Comparison of ENCODE assay signal across 1 cellular context in the genomic region with DNA sequence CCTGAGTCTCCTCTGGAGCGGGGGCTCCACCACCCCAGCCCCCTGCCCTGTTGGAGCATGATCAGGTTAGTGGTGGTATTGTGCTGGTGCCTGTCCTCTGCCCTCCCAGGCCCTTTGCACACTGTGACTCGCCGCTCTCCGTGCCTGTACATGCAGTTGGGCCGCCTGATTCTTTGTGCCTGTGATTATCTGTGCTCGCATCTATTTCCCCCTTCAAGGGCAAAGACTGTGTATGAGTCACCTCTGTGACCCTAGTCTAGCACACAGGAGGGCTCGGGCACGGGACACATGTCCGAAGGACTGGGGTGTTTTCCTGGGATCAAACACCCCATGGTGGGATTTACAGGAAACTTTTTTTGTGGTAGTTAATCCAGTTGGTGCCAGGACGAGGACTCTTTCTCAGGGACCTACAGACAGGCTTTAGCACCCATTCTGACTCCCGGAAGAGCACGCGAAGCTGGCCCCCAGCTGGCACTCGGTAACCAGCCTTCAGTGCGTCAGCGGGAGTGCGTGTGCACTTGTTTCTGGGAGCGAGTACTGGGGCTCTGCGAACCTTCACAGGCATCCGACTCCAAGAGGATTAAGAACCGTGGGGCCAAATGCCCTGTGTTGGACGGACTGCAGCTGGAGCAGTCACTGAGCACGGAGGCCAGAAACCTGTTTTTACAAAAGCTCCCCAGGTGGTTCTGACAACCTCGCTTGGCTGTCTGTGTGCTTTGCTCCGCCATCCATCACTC.
TF ChIP-seq lines count a peak whose summit lies in the region.

No MANE protein-coding gene starts in this region.

TF ChIP-seq in HepG2, 621 proteins besides CTCF, POLR2A, EP300 and RAD21 (continued from another document):
- TF ChIP-seq, protein P1, sequence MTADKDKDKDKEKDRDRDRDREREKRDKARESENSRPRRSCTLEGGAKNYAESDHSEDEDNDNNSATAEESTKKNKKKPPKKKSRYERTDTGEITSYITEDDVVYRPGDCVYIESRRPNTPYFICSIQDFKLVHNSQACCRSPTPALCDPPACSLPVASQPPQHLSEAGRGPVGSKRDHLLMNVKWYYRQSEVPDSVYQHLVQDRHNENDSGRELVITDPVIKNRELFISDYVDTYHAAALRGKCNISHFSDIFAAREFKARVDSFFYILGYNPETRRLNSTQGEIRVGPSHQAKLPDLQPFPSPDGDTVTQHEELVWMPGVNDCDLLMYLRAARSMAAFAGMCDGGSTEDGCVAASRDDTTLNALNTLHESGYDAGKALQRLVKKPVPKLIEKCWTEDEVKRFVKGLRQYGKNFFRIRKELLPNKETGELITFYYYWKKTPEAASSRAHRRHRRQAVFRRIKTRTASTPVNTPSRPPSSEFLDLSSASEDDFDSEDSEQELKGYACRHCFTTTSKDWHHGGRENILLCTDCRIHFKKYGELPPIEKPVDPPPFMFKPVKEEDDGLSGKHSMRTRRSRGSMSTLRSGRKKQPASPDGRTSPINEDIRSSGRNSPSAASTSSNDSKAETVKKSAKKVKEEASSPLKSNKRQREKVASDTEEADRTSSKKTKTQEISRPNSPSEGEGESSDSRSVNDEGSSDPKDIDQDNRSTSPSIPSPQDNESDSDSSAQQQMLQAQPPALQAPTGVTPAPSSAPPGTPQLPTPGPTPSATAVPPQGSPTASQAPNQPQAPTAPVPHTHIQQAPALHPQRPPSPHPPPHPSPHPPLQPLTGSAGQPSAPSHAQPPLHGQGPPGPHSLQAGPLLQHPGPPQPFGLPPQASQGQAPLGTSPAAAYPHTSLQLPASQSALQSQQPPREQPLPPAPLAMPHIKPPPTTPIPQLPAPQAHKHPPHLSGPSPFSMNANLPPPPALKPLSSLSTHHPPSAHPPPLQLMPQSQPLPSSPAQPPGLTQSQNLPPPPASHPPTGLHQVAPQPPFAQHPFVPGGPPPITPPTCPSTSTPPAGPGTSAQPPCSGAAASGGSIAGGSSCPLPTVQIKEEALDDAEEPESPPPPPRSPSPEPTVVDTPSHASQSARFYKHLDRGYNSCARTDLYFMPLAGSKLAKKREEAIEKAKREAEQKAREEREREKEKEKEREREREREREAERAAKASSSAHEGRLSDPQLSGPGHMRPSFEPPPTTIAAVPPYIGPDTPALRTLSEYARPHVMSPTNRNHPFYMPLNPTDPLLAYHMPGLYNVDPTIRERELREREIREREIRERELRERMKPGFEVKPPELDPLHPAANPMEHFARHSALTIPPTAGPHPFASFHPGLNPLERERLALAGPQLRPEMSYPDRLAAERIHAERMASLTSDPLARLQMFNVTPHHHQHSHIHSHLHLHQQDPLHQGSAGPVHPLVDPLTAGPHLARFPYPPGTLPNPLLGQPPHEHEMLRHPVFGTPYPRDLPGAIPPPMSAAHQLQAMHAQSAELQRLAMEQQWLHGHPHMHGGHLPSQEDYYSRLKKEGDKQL (CRISPR knock-in tag; IDR thresholded peaks at IDR 0.05; ENCODE audit: low read depth) = 0 out of 2 replicates have a peak, but pooled peaks have one; percentile 23
- TF ChIP-seq, protein P2, sequence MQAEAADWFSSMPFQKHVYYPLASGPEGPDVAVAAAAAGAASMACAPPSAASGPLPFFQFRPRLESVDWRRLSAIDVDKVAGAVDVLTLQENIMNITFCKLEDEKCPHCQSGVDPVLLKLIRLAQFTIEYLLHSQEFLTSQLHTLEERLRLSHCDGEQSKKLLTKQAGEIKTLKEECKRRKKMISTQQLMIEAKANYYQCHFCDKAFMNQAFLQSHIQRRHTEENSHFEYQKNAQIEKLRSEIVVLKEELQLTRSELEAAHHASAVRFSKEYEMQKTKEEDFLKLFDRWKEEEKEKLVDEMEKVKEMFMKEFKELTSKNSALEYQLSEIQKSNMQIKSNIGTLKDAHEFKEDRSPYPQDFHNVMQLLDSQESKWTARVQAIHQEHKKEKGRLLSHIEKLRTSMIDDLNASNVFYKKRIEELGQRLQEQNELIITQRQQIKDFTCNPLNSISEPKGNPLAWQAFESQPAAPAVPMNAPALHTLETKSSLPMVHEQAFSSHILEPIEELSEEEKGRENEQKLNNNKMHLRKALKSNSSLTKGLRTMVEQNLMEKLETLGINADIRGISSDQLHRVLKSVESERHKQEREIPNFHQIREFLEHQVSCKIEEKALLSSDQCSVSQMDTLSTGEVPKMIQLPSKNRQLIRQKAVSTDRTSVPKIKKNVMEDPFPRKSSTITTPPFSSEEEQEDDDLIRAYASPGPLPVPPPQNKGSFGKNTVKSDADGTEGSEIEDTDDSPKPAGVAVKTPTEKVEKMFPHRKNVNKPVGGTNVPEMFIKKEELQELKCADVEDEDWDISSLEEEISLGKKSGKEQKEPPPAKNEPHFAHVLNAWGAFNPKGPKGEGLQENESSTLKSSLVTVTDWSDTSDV (CRISPR knock-in tag; IDR thresholded peaks at IDR 0.05) = no peak
- TF ChIP-seq PTBP1 (IDR thresholded peaks at IDR 0.05; ENCODE audit: low read depth, low read length, poor library complexity, severe bottlenecking) (no peak), ZNF34 (CRISPR knock-in tag; IDR thresholded peaks at IDR 0.05; ENCODE audit: borderline replicate concordance) (no peak), ZNF431 (CRISPR knock-in tag; IDR thresholded peaks at IDR 0.05; ENCODE audit: borderline replicate concordance, low read depth) (no peak), DMAP1 (CRISPR knock-in tag; IDR thresholded peaks at IDR 0.05) (no peak), RCOR2 (CRISPR knock-in tag; IDR thresholded peaks at IDR 0.05) (no peak), SOX6 (IDR thresholded peaks at IDR 0.05) (no peak), SOX6 (CRISPR knock-in tag; IDR thresholded peaks at IDR 0.05) (no peak), ZNF160 (CRISPR knock-in tag; IDR thresholded peaks at IDR 0.05) (no peak), ZNF552 (CRISPR knock-in tag; IDR thresholded peaks at IDR 0.05; ENCODE audit: borderline replicate concordance) (no peak), IKZF4 (CRISPR knock-in tag; IDR thresholded peaks at IDR 0.05; ENCODE audit: borderline replicate concordance, low read depth, not compliant biosample characterization) (no peak), POLR2G (IDR thresholded peaks at IDR 0.05; ENCODE audit: low read depth, low read length) (0 out of 2 replicates have a peak, but pooled peaks have one; percentile 29), KDM5B (CRISPR knock-in tag; IDR thresholded peaks at IDR 0.05; ENCODE audit: borderline replicate concordance) (no peak), ZSCAN25 (CRISPR knock-in tag; IDR thresholded peaks at IDR 0.05) (peak; percentile 70), PHF5A (CRISPR knock-in tag; IDR thresholded peaks at IDR 0.05; ENCODE audit: low read depth, unreplicated experiment) (no peak), CBFB (CRISPR knock-in tag; IDR thresholded peaks at IDR 0.05) (no peak), HNRNPLL (IDR thresholded peaks at IDR 0.05; ENCODE audit: low read depth, low read length, poor library complexity, severe bottlenecking) (no peak), ZNF382 (CRISPR knock-in tag; IDR thresholded peaks at IDR 0.05; ENCODE audit: borderline replicate concordance) (no peak)
- TF ChIP-seq, protein P3, sequence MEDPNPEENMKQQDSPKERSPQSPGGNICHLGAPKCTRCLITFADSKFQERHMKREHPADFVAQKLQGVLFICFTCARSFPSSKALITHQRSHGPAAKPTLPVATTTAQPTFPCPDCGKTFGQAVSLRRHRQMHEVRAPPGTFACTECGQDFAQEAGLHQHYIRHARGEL (CRISPR knock-in tag; IDR thresholded peaks at IDR 0.05) = no peak
- TF ChIP-seq, protein P4, sequence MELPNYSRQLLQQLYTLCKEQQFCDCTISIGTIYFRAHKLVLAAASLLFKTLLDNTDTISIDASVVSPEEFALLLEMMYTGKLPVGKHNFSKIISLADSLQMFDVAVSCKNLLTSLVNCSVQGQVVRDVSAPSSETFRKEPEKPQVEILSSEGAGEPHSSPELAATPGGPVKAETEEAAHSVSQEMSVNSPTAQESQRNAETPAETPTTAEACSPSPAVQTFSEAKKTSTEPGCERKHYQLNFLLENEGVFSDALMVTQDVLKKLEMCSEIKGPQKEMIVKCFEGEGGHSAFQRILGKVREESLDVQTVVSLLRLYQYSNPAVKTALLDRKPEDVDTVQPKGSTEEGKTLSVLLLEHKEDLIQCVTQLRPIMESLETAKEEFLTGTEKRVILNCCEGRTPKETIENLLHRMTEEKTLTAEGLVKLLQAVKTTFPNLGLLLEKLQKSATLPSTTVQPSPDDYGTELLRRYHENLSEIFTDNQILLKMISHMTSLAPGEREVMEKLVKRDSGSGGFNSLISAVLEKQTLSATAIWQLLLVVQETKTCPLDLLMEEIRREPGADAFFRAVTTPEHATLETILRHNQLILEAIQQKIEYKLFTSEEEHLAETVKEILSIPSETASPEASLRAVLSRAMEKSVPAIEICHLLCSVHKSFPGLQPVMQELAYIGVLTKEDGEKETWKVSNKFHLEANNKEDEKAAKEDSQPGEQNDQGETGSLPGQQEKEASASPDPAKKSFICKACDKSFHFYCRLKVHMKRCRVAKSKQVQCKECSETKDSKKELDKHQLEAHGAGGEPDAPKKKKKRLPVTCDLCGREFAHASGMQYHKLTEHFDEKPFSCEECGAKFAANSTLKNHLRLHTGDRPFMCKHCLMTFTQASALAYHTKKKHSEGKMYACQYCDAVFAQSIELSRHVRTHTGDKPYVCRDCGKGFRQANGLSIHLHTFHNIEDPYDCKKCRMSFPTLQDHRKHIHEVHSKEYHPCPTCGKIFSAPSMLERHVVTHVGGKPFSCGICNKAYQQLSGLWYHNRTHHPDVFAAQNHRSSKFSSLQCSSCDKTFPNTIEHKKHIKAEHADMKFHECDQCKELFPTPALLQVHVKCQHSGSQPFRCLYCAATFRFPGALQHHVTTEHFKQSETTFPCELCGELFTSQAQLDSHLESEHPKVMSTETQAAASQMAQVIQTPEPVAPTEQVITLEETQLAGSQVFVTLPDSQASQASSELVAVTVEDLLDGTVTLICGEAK (IDR thresholded peaks at IDR 0.05) = no peak
- TF ChIP-seq, protein P4 (CRISPR knock-in tag; IDR thresholded peaks at IDR 0.05) = no peak
- TF ChIP-seq, protein P5, sequence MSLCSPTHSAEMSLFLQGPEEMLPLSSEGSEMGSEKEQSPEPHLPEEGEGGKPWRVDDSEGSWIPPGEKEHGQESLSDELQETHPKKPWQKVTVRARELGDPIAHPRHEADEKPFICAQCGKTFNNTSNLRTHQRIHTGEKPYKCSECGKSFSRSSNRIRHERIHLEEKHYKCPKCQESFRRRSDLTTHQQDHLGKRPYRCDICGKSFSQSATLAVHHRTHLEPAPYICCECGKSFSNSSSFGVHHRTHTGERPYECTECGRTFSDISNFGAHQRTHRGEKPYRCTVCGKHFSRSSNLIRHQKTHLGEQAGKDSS (CRISPR knock-in tag; IDR thresholded peaks at IDR 0.05; ENCODE audit: borderline replicate concordance, low read depth) = no peak
- TF ChIP-seq, protein P6, sequence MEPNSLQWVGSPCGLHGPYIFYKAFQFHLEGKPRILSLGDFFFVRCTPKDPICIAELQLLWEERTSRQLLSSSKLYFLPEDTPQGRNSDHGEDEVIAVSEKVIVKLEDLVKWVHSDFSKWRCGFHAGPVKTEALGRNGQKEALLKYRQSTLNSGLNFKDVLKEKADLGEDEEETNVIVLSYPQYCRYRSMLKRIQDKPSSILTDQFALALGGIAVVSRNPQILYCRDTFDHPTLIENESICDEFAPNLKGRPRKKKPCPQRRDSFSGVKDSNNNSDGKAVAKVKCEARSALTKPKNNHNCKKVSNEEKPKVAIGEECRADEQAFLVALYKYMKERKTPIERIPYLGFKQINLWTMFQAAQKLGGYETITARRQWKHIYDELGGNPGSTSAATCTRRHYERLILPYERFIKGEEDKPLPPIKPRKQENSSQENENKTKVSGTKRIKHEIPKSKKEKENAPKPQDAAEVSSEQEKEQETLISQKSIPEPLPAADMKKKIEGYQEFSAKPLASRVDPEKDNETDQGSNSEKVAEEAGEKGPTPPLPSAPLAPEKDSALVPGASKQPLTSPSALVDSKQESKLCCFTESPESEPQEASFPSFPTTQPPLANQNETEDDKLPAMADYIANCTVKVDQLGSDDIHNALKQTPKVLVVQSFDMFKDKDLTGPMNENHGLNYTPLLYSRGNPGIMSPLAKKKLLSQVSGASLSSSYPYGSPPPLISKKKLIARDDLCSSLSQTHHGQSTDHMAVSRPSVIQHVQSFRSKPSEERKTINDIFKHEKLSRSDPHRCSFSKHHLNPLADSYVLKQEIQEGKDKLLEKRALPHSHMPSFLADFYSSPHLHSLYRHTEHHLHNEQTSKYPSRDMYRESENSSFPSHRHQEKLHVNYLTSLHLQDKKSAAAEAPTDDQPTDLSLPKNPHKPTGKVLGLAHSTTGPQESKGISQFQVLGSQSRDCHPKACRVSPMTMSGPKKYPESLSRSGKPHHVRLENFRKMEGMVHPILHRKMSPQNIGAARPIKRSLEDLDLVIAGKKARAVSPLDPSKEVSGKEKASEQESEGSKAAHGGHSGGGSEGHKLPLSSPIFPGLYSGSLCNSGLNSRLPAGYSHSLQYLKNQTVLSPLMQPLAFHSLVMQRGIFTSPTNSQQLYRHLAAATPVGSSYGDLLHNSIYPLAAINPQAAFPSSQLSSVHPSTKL (CRISPR knock-in tag; IDR thresholded peaks at IDR 0.05) = 0 out of 2 replicates have a peak, but pooled peaks have one; percentile 25
